16 cellular contexts compared by ENCODE assay signal in genomic region chr17:78694805-78695531, GRCh38.
DNase-seq lines count a peak whose midpoint lies in the region; ATAC-seq and FAIRE-seq lines count a peak whose summit lies in the region.
"Had no signal": no experiment of that assay in that cellular context is flagged by ENCODE, and none has a peak within 500 bp of the region (broad histone marks: within the 10 kb centered on the region; RNA-seq: fewer than 3 reads in every experiment).

No MANE protein-coding gene starts in this region.

- H2AK5ac ChIP-seq in neuronal stem cell (ENCODE audit: low read depth, low read length) = no peak overlapping the region

- H3K27ac ChIP-seq in neuronal stem cell (replicated peaks; ENCODE audit: low read length) = no peak overlapping the region
- H3K27ac ChIP-seq: SJSA1, tibial nerve had no signal

- no peak overlapping the region for H3K4ac ChIP-seq in neuronal stem cell (ENCODE audit: low read length)

- peak overlapping the region; percentile 14 for H3K14ac ChIP-seq in neuronal stem cell (ENCODE audit: low read length)

- H2BK15ac ChIP-seq in neuronal stem cell (ENCODE audit: low read length) = no peak overlapping the region

- no peaks in the 10 kb centered on the region for H3K9me3 Mint-ChIP-seq in activated naive CD4-positive, alpha-beta T cell treated with anti-CD3 and anti-CD28 coated beads, Interleukin-2, amount 50 U/mL, for 72 hours

- H3K27ac Mint-ChIP-seq in activated naive CD4-positive, alpha-beta T cell treated with anti-CD3 and anti-CD28 coated beads, Interleukin-2, amount 50 U/mL, for 72 hours = peak overlapping the region; percentile 14 to 47
- H3K27ac Mint-ChIP-seq: WTC11 had no signal

- no peak overlapping the region for H3K23ac ChIP-seq in neuronal stem cell (ENCODE audit: low read depth, low read length, poor library complexity)

- peaks cover 11 to 17% of the 10 kb centered on the region in 2 donors for H3K36me3 Mint-ChIP-seq in activated naive CD4-positive, alpha-beta T cell treated with anti-CD3 and anti-CD28 coated beads, Interleukin-2, amount 50 U/mL, for 72 hours

- WGBS in neuronal stem cell (ENCODE audit: extremely low coverage in 2 of 2, insufficient read length in 2 of 2, insufficient replicate concordance in 1 of 2), 2 donors = no CpG with 5 or more reads among the region's 16 CpGs

- H3K18ac ChIP-seq in neuronal stem cell (ENCODE audit: low read length) = no peak overlapping the region

- H3K36me3 ChIP-seq in neuronal stem cell (replicated peaks in 1 of 2; ENCODE audit: control insufficient read depth in 2 of 2, insufficient read depth in 2 of 2, low read length in 2 of 2) = peaks cover 15 to 88% of the 10 kb centered on the region in 2 donors

- no peak overlapping the region for H4K8ac ChIP-seq in neuronal stem cell (ENCODE audit: low read depth, low read length)

- H2BK5ac ChIP-seq in neuronal stem cell (ENCODE audit: low read length) = no peak overlapping the region

- peak; percentile 85 for FAIRE-seq in GM18507 (lab: Jason Lieb, UNC)

- DNase-seq in GM18507 (ENCODE audit: extremely low spot score, insufficient read length, low read depth) (no peak), neuronal stem cell (ENCODE audit: low spot score) (no peak), NCI-H510A (lab: John Stamatoyannopoulos, UW) (no peak), hepatic stellate cell (ENCODE audit: low spot score) (no peak)
- no peak for DNase-seq in activated naive CD4-positive, alpha-beta T cell treated with anti-CD3 and anti-CD28 coated beads, Interleukin-2, amount 50 U/mL, for 72 hours (ENCODE audit: low spot score in 2 of 2)
- DNase-seq: activated gamma-delta T cell, head of caudate nucleus, NCI-H187, NCI-H2227 treated with DMSO at 0.1 percent for 48 hours, nucleus accumbens had no signal

- no peaks in the 10 kb centered on the region for H3K9me3 ChIP-seq in neuronal stem cell (replicated peaks in 1 of 2; ENCODE audit: control insufficient read depth in 2 of 2, insufficient read depth in 1 of 2, low read depth in 1 of 2, low read length in 2 of 2)
- H3K9me3 ChIP-seq: Peyer's patch, SJSA1, tibial nerve had no signal

- no peak for ATAC-seq in activated naive CD4-positive, alpha-beta T cell treated with anti-CD3 and anti-CD28 coated beads, Interleukin-2, amount 50 U/mL, for 72 hours
- ATAC-seq in HG03378 (IDR thresholded peaks at IDR 0.05; ENCODE audit: unreplicated experiment) = no peak
- ATAC-seq: WTC11 had no signal

- H3K4me3 ChIP-seq in GM08714 (ENCODE audit: low read length) (peak overlapping the region; percentile 1; the same call in 1 of the 2 replicates), neuronal stem cell (ENCODE audit: low read length in 2 of 2) (no peak overlapping the region)
- H3K4me3 ChIP-seq: Peyer's patch, SJSA1, tibial nerve had no signal

- no peak overlapping the region for H2BK12ac ChIP-seq in neuronal stem cell (ENCODE audit: low read length)

- H3K79me1 ChIP-seq in neuronal stem cell (ENCODE audit: low read depth, low read length) = no peaks in the 10 kb centered on the region

- no peak overlapping the region for H3K4me2 ChIP-seq in neuronal stem cell (ENCODE audit: insufficient read depth, low read length, poor library complexity, severe bottlenecking)

- no peak overlapping the region for H2AFZ ChIP-seq in neuronal stem cell (ENCODE audit: low read length)

- H4K91ac ChIP-seq in neuronal stem cell (ENCODE audit: low read depth, low read length, poor library complexity) = no peak overlapping the region

- H3K4me1 ChIP-seq in neuronal stem cell (ENCODE audit: control insufficient read depth in 2 of 2, insufficient read depth in 1 of 2, low read depth in 1 of 2, low read length in 2 of 2) = no peaks in the 10 kb centered on the region
- H3K4me1 ChIP-seq: Peyer's patch, tibial nerve had no signal

- no peak overlapping the region for H3K9ac ChIP-seq in neuronal stem cell (ENCODE audit: low read depth, low read length, poor library complexity)

- H3K27me3 ChIP-seq in neuronal stem cell (ENCODE audit: control insufficient read depth in 3 of 3, insufficient read depth in 3 of 3, low read depth in 1 of 3, low read length in 3 of 3) = no peaks in the 10 kb centered on the region
- H3K27me3 ChIP-seq: Peyer's patch, SJSA1, tibial nerve had no signal

- no peak overlapping the region for H2BK120ac ChIP-seq in neuronal stem cell (ENCODE audit: low read depth, low read length)
